ENCODE assay signal across 1 cellular context in the genomic region with DNA sequence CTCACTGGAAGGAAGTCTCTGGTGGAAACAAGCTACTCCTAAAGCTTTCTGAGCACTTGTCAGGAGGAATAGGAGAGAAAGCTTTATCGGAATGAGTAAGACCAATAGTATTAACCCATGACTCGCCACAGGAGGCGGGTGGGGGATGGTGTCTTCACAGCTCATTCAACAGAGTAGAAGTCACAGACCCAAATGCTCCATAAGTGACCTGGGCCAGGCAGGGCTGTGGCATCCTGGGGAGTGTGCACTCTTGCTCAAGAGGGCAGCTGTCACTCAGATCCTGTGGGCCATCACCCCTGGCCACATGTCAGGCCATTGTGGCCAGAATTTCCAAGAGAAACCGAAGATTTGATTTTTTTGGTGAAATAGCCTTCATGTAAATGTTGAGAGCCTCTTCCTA.
TF ChIP-seq lines count a peak whose summit lies in the region.

No MANE protein-coding gene starts in this region.

TF ChIP-seq in SK-N-SH, 30 proteins besides CTCF, POLR2A, EP300 and RAD21 (continued from another document):
- TF ChIP-seq, protein P1, sequence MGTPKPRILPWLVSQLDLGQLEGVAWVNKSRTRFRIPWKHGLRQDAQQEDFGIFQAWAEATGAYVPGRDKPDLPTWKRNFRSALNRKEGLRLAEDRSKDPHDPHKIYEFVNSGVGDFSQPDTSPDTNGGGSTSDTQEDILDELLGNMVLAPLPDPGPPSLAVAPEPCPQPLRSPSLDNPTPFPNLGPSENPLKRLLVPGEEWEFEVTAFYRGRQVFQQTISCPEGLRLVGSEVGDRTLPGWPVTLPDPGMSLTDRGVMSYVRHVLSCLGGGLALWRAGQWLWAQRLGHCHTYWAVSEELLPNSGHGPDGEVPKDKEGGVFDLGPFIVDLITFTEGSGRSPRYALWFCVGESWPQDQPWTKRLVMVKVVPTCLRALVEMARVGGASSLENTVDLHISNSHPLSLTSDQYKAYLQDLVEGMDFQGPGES (IDR thresholded peaks at IDR 0.05; ENCODE audit: low read depth, low read length): no peak
- TF ChIP-seq, protein P2, sequence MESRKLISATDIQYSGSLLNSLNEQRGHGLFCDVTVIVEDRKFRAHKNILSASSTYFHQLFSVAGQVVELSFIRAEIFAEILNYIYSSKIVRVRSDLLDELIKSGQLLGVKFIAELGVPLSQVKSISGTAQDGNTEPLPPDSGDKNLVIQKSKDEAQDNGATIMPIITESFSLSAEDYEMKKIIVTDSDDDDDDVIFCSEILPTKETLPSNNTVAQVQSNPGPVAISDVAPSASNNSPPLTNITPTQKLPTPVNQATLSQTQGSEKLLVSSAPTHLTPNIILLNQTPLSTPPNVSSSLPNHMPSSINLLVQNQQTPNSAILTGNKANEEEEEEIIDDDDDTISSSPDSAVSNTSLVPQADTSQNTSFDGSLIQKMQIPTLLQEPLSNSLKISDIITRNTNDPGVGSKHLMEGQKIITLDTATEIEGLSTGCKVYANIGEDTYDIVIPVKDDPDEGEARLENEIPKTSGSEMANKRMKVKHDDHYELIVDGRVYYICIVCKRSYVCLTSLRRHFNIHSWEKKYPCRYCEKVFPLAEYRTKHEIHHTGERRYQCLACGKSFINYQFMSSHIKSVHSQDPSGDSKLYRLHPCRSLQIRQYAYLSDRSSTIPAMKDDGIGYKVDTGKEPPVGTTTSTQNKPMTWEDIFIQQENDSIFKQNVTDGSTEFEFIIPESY (IDR thresholded peaks at IDR 0.05; ENCODE audit: borderline replicate concordance, low read depth): no peak
- TF ChIP-seq RXRA (IDR thresholded peaks at IDR 0.05; ENCODE audit: borderline replicate concordance, low read depth) (no peak), GATA2 (CRISPR knock-in tag; IDR thresholded peaks at IDR 0.05) (no peak), TEAD4 (IDR thresholded peaks at IDR 0.05; ENCODE audit: borderline replicate concordance, insufficient read depth) (no peak), NRF1 (IDR thresholded peaks at IDR 0.05; ENCODE audit: low read depth, low read length) (no peak), EZH2phosphoT487 (IDR thresholded peaks at IDR 0.05; ENCODE audit: borderline replicate concordance, low read depth) (no peak), ELF1 (IDR thresholded peaks at IDR 0.05) (no peak), CHD2 (IDR thresholded peaks at IDR 0.05; ENCODE audit: low read length, partially characterized antibody) (no peak), POLR2AphosphoS5 (IDR thresholded peaks at IDR 0.05; ENCODE audit: low read depth, low read length) (no peak), FOSL2 (IDR thresholded peaks at IDR 0.05; ENCODE audit: borderline replicate concordance, low read depth) (no peak), RFX5 (IDR thresholded peaks at IDR 0.05; ENCODE audit: low read length) (no peak), YY1 (IDR thresholded peaks at IDR 0.05; ENCODE audit: low read depth) (no peak)
- TF ChIP-seq, protein P3, sequence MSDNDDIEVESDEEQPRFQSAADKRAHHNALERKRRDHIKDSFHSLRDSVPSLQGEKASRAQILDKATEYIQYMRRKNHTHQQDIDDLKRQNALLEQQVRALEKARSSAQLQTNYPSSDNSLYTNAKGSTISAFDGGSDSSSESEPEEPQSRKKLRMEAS (IDR thresholded peaks at IDR 0.05; ENCODE audit: low read depth): no peak
